13 cellular contexts compared by ENCODE assay signal in genomic region chr1:86739901-86740507, GRCh38. TPM values are rescaled to one million over a fixed set of nuclear protein-coding genes. Genes with fewer than 3 reads are reported as not detected.
DNase-seq lines count a peak whose midpoint lies in the region; ATAC-seq and TF ChIP-seq lines count a peak whose summit lies in the region.
"Had no signal": no experiment of that assay in that cellular context is flagged by ENCODE, and none has a peak within 500 bp of the region (broad histone marks: within the 10 kb centered on the region; RNA-seq: fewer than 3 reads in every experiment).

No MANE protein-coding gene starts in this region.

- no peak for TF ChIP-seq CTCF in uterus (IDR thresholded peaks at IDR 0.05)

- H3K27ac Mint-ChIP-seq in CD4-positive, alpha-beta memory T cell, result no peak overlapping the region

- H2BK120ac ChIP-seq in neuronal stem cell (ENCODE audit: low read depth, low read length), result no peak overlapping the region

- peaks cover 30 to 38% of the 10 kb centered on the region in 2 donors for H3K36me3 Mint-ChIP-seq in CD4-positive, alpha-beta memory T cell

- H3K36me3 ChIP-seq in CD4-positive, alpha-beta memory T cell (ENCODE audit: insufficient read depth, low read length), result peaks cover 51% of the 10 kb centered on the region
- H3K36me3 ChIP-seq in neuronal stem cell (replicated peaks in 1 of 2; ENCODE audit: control insufficient read depth in 2 of 2, insufficient read depth in 2 of 2, low read length in 2 of 2), result peaks cover 12 to 94% of the 10 kb centered on the region in 2 donors
- H3K36me3 ChIP-seq in uterus, result no peaks in the 10 kb centered on the region

- H3K27ac ChIP-seq in CD4-positive, alpha-beta memory T cell (ENCODE audit: low read depth, low read length), result peak overlapping the region; percentile 3
- H3K27ac ChIP-seq in neuronal stem cell (replicated peaks; ENCODE audit: low read length), result no peak overlapping the region
- no peak overlapping the region for H3K27ac ChIP-seq in uterus
- H3K27ac ChIP-seq: coronary artery had no signal

- H4K91ac ChIP-seq in neuronal stem cell (ENCODE audit: low read depth, low read length, poor library complexity), result no peak overlapping the region

- no peak overlapping the region for H2AK5ac ChIP-seq in neuronal stem cell (ENCODE audit: low read depth, low read length)

- H3K14ac ChIP-seq in neuronal stem cell (ENCODE audit: low read length), result no peak overlapping the region

- peaks cover 24% of the 10 kb centered on the region for H3K4me1 ChIP-seq in CD4-positive, alpha-beta memory T cell (ENCODE audit: insufficient read depth, low read length)
- no peaks in the 10 kb centered on the region for H3K4me1 ChIP-seq in neuronal stem cell (ENCODE audit: control insufficient read depth in 2 of 2, insufficient read depth in 1 of 2, low read depth in 1 of 2, low read length in 2 of 2)
- H3K4me1 ChIP-seq in uterus, result no peaks in the 10 kb centered on the region

- H3K4me3 Mint-ChIP-seq in CD4-positive, alpha-beta memory T cell, result no peak overlapping the region

- H2AFZ ChIP-seq in neuronal stem cell (ENCODE audit: low read length), result no peak overlapping the region

- H3K9ac ChIP-seq in neuronal stem cell (ENCODE audit: low read depth, low read length, poor library complexity), result no peak overlapping the region

- TF ChIP-seq POLR2A in uterus (IDR thresholded peaks at IDR 0.05), result no peak

- DNase-seq in CD4-positive, alpha-beta memory T cell, result peak in 4 of 5 donors; percentile 17 to 28 (median 25)
- DNase-seq in fibroblast of peridontal ligament (ENCODE audit: extremely low read depth) (peak; percentile 39), SIG-M5 (lab: John Stamatoyannopoulos, UW) (no peak), neuronal stem cell (ENCODE audit: low spot score) (no peak), uterus (no peak), NCI-H526 treated with DMSO at 0.1 percent for 48 hours (lab: John Stamatoyannopoulos, UW) (no peak)
- DNase-seq: activated CD8-positive, alpha-beta memory T cell treated with anti-CD3 and anti-CD28 coated beads for 24 hours; H7; stimulated activated CD4-positive, alpha-beta T cell treated with anti-CD3 and anti-CD28 coated beads, Interleukin-1b, Interleukin-23, amount 100 ng/mL, for 48 hours had no signal

- peak; percentile 71 for ATAC-seq in GM19351 (IDR thresholded peaks at IDR 0.05; ENCODE audit: unreplicated experiment)
- ATAC-seq in HG03432 (IDR thresholded peaks at IDR 0.05; ENCODE audit: unreplicated experiment), result peak; percentile 89

- intact Hi-C loops in CD4-positive, alpha-beta memory T cell (cut with micrococcal nuclease), result loop anchor here (1.0 to 5.0 kb wide), 2 partner anchors 36 to 342 kb away; partner anchors contain the start of gene SH3GLB1
- intact Hi-C loops in uterus (cut with DNase I; ENCODE audit: low total_unique reads), result no loop called here

- no peak overlapping the region for H2BK12ac ChIP-seq in neuronal stem cell (ENCODE audit: low read length)

- no peak overlapping the region for H3K18ac ChIP-seq in neuronal stem cell (ENCODE audit: low read length)

- POLR2A ChIA-PET in CD4-positive, alpha-beta memory T cell (lab: Charles Lee; ENCODE audit: partially characterized antibody), result interaction anchor here (0.8 to 5.3 kb wide), 8 partner anchors 9 to 351 kb away, joined by 3 to 45 read pairs (median 4); partner anchors contain the start of genes HS2ST1, SELENOF and SH3GLB1

- no peak overlapping the region for H2BK15ac ChIP-seq in neuronal stem cell (ENCODE audit: low read length)

- no peaks in the 10 kb centered on the region for H3K9me3 Mint-ChIP-seq in CD4-positive, alpha-beta memory T cell

- H3K9me3 ChIP-seq in CD4-positive, alpha-beta memory T cell (ENCODE audit: control insufficient read depth in 1 of 2, low read length in 2 of 2), result no peaks in the 10 kb centered on the region
- H3K9me3 ChIP-seq in neuronal stem cell (replicated peaks in 1 of 2; ENCODE audit: control insufficient read depth in 2 of 2, insufficient read depth in 1 of 2, low read depth in 1 of 2, low read length in 2 of 2) (no peaks in the 10 kb centered on the region), uterus (no peaks in the 10 kb centered on the region)

- H3K23ac ChIP-seq in neuronal stem cell (ENCODE audit: low read depth, low read length, poor library complexity), result no peak overlapping the region

- H3K4me1 Mint-ChIP-seq in CD4-positive, alpha-beta memory T cell, result peaks cover 2 to 4% (median 4%) of the 10 kb centered on the region in 4 donors

- H3K79me1 ChIP-seq in neuronal stem cell (ENCODE audit: low read depth, low read length), result no peaks in the 10 kb centered on the region

- CTCF ChIA-PET in CD4-positive, alpha-beta memory T cell (lab: Charles Lee; ENCODE audit: partially characterized antibody), result interaction anchor here (0.5 to 2.3 kb wide), 12 partner anchors 9 to 360 kb away, joined by 3 to 13 read pairs (median 3); partner anchors contain the start of gene SH3GLB1

- H3K27me3 ChIP-seq in CD4-positive, alpha-beta memory T cell (ENCODE audit: insufficient read depth, low read length), result no peaks in the 10 kb centered on the region
- H3K27me3 ChIP-seq in neuronal stem cell (ENCODE audit: control insufficient read depth in 3 of 3, insufficient read depth in 3 of 3, low read depth in 1 of 3, low read length in 3 of 3) (no peaks in the 10 kb centered on the region), uterus (no peaks in the 10 kb centered on the region)

- WGBS in neuronal stem cell (ENCODE audit: extremely low coverage in 2 of 2, insufficient read length in 2 of 2, insufficient replicate concordance in 1 of 2), 2 donors, result no CpG with 5 or more reads among the region's 2 CpGs

- no peak overlapping the region for H2BK5ac ChIP-seq in neuronal stem cell (ENCODE audit: low read length)

- H3K27me3 Mint-ChIP-seq in CD4-positive, alpha-beta memory T cell, result no peaks in the 10 kb centered on the region

- no peak overlapping the region for H3K4me3 ChIP-seq in CD4-positive, alpha-beta memory T cell (ENCODE audit: low read length in 2 of 2)
- H3K4me3 ChIP-seq in neuronal stem cell (ENCODE audit: low read length in 2 of 2) (no peak overlapping the region), uterus (no peak overlapping the region)
- H3K4me3 ChIP-seq: coronary artery, lung had no signal

- H3K4ac ChIP-seq in neuronal stem cell (ENCODE audit: low read length), result no peak overlapping the region

- H3K4me2 ChIP-seq in neuronal stem cell (ENCODE audit: insufficient read depth, low read length, poor library complexity, severe bottlenecking), result no peak overlapping the region

- H4K8ac ChIP-seq in neuronal stem cell (ENCODE audit: low read depth, low read length), result no peak overlapping the region

RNA-seq across cellular contexts. Expression of gene SH3GLB1, which starts 35.6 kb away (rescaled TPM):
- total RNA-seq in CD4-positive, alpha-beta memory T cell, result 10 to 100 TPM; 55.4 to 59.6 TPM
- polyA plus RNA-seq in CD4-positive, alpha-beta memory T cell, result 10 to 100 TPM; 45.0 to 54.5 TPM
- polyA plus RNA-seq in neuronal stem cell (2013, experiment 1 of 2), result 23.0 TPM
- 23.7 TPM for polyA plus RNA-seq in neuronal stem cell (2013, experiment 2 of 2)
- 10 to 100 TPM; 38.8 to 94.7 (median 51.7) TPM for total RNA-seq in uterus

Comparison
In these comparisons a context has a peak if more than half of its experiments do, and no peak if none do; other contexts are left out.
1. DNase-seq: peak in CD4-positive, alpha-beta memory T cell (4 of 5) and fibroblast of peridontal ligament (single experiment); none in SIG-M5 (single experiment), neuronal stem cell (single experiment), uterus (0 of 2) and NCI-H526 treated with DMSO at 0.1 percent for 48 hours (single experiment).